8 cellular contexts compared by ENCODE assay signal in genomic region chr9:5493597-5494511, GRCh38. TPM values are rescaled to one million over a fixed set of nuclear protein-coding genes. Genes with fewer than 3 reads are reported as not detected.
A peak's percentile ranks its signal among the peaks of the same experiment; 100 is the strongest.
DNase-seq lines count a peak whose midpoint lies in the region; ATAC-seq and TF ChIP-seq lines count a peak whose summit lies in the region.

No MANE protein-coding gene starts in this region.

- no peak for TF ChIP-seq CTCF in testis (IDR thresholded peaks at IDR 0.05)

- no peak for TF ChIP-seq POLR2A in testis (IDR thresholded peaks at IDR 0.05)

- intact Hi-C loops in left ventricle myocardium superior (cut with micrococcal nuclease) (loop anchor here (5.0 kb wide), 1 partner anchor 197 kb away; no protein-coding TSS in a partner anchor), testis (cut with DNase I; ENCODE audit: low total_unique reads) (no loop called here)

- peak; percentile 91 for DNase-seq in EL
- peak; percentile 48 for DNase-seq in UCSD-AML1 (lab: John Stamatoyannopoulos, UW; ENCODE audit: unreplicated experiment)
- no peak for DNase-seq in left ventricle myocardium superior
- peak; percentile 32 for DNase-seq in testis
- no peak for DNase-seq in NCI-H2227 treated with DMSO at 0.1 percent for 48 hours (lab: John Stamatoyannopoulos, UW)
- DNase-seq in activated gamma-delta T cell treated with Interleukin-2 at 50 U/mL for 16 hours, result no peak

- H3K27me3 ChIP-seq in testis, result no peaks in the 10 kb centered on the region

- H3K27ac ChIP-seq in testis, result no peak overlapping the region

- no peak overlapping the region for H3K4me3 ChIP-seq in testis

- H3K4me1 ChIP-seq in testis, result no peaks in the 10 kb centered on the region

- 77 to 79% methylated on average over 9 of the region's 9 CpGs for WGBS in testis, 2 donors

- no peaks in the 10 kb centered on the region for H3K9me3 ChIP-seq in testis

- ATAC-seq in GM19452 (IDR thresholded peaks at IDR 0.05; ENCODE audit: unreplicated experiment) (peak; percentile 80), HG03378 (IDR thresholded peaks at IDR 0.05; ENCODE audit: unreplicated experiment) (peak; percentile 82), left ventricle myocardium superior (peak; percentile 76)

- H3K36me3 ChIP-seq in testis (ENCODE audit: low read depth, missing control alignments), result no peaks in the 10 kb centered on the region

RNA-seq across cellular contexts. Expression of gene PDCD1LG2, which starts 16.5 kb away (rescaled TPM):
- 2.3 TPM for total RNA-seq in left ventricle myocardium superior
- total RNA-seq in testis, result under 1 TPM; 0.63 to 0.81 TPM
- polyA plus RNA-seq in testis (ENCODE audit: insufficient read depth, low read depth, low replicate concordance), result 2.4 TPM

RNA-seq across cellular contexts. Expression of gene CD274, which starts 43.5 kb away (rescaled TPM):
- total RNA-seq in left ventricle myocardium superior (10.9 TPM), testis (1 to 10 TPM; 1.3 to 1.5 TPM)
- 4.6 TPM for polyA plus RNA-seq in testis (ENCODE audit: insufficient read depth, low read depth, low replicate concordance)

RNA-seq across cellular contexts. Expression of gene PLGRKT, which starts 56.1 kb away (rescaled TPM):
- 41.6 TPM for total RNA-seq in left ventricle myocardium superior
- 1 to 10 TPM; 7.5 to 9.5 TPM for total RNA-seq in testis
- polyA plus RNA-seq in testis (ENCODE audit: insufficient read depth, low read depth, low replicate concordance), result 13.4 TPM

Comparison
In these comparisons a context has a peak if more than half of its experiments do, and no peak if none do; other contexts are left out.
1. DNase-seq: peak in EL (single experiment), UCSD-AML1 (single experiment) and testis (single experiment); none in left ventricle myocardium superior (single experiment), NCI-H2227 treated with DMSO at 0.1 percent for 48 hours (single experiment) and activated gamma-delta T cell treated with Interleukin-2 at 50 U/mL for 16 hours (single experiment).
2. Peak in every context shown above with its lines, with median percentiles within 50 percentile points of each other: ATAC-seq.